In the genomic region with DNA sequence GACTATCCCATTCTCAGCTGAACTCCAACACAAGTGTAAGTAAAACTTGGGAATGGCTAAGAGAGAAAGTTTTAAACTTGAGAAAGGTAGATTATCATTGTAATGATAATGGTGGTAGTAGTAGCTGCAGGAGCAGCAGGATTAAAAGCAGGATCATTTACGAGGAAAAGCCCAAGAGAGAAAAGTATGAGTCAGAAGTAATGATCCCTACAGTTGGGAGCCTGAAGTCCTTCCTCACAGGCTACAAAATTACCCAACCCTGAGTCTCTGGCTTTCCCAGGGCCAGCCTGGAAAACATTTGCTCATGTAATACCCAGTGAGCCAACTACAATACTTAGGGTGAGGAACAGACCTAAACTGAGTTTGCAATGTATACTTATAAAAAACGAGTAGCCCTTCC, we compare ENCODE assay signal across 22 cellular contexts. TPM values are rescaled to one million over a fixed set of nuclear protein-coding genes. Genes with fewer than 3 reads are reported as not detected.
DNase-seq lines count a peak whose midpoint lies in the region; ATAC-seq, FAIRE-seq and TF ChIP-seq lines count a peak whose summit lies in the region.
"Had no signal": no experiment of that assay in that cellular context is flagged by ENCODE, and none has a peak within 500 bp of the region (broad histone marks: within the 10 kb centered on the region; RNA-seq: fewer than 3 reads in every experiment).

No MANE protein-coding gene starts in this region.

- peak overlapping the region; percentile 24 for H3K27ac Mint-ChIP-seq in stimulated activated effector memory CD8-positive, alpha-beta T cell treated with anti-CD3 and anti-CD28 coated beads, Interleukin-12 subunit alpha, Interleukin-12 subunit beta, amount 100 ng/mL, for 72 hours
- H3K27ac Mint-ChIP-seq: activated CD4-positive, alpha-beta memory T cell treated with anti-CD3 and anti-CD28 coated beads for 36 hours; activated T-cell treated with anti-CD3 and anti-CD28 coated beads, Interleukin-2, amount 50 U/mL, for 72 hours; CD8-positive, alpha-beta T cell had no signal

- intact Hi-C loops in HepG2 (cut with micrococcal nuclease; ENCODE audit: unreplicated experiment), result no loop called here

- H2AFZ ChIP-seq in HepG2 (ENCODE audit: low read length), result no peak overlapping the region

- no peaks in the 10 kb centered on the region for H3K36me3 Mint-ChIP-seq in stimulated activated effector memory CD8-positive, alpha-beta T cell treated with anti-CD3 and anti-CD28 coated beads, Interleukin-12 subunit alpha, Interleukin-12 subunit beta, amount 100 ng/mL, for 72 hours
- H3K36me3 Mint-ChIP-seq: activated CD4-positive, alpha-beta memory T cell treated with anti-CD3 and anti-CD28 coated beads for 36 hours had no signal

- in situ Hi-C loops in HepG2 (cut with HindIII; ENCODE audit: extremely low pct_ligation_motif_present, low pct_unique_long_range_greater_than_20kb), result no loop called here

- no peaks in the 10 kb centered on the region for H3K36me3 ChIP-seq in HepG2 (replicated peaks in 1 of 2; ENCODE audit: control insufficient read depth in 1 of 2, insufficient read depth in 2 of 2, low read length in 2 of 2)
- H3K36me3 ChIP-seq: heart left ventricle, thoracic aorta had no signal

- no peaks in the 10 kb centered on the region for H4K20me1 ChIP-seq in HepG2 (ENCODE audit: insufficient read depth, low read length)

- no peaks in the 10 kb centered on the region for H3K9me3 ChIP-seq in HepG2 (ENCODE audit: low read length)
- H3K9me3 ChIP-seq: heart left ventricle, thoracic aorta had no signal

- H3K9me3 Mint-ChIP-seq in stimulated activated effector memory CD8-positive, alpha-beta T cell treated with anti-CD3 and anti-CD28 coated beads, Interleukin-12 subunit alpha, Interleukin-12 subunit beta, amount 100 ng/mL, for 72 hours, result no peaks in the 10 kb centered on the region
- H3K9me3 Mint-ChIP-seq: activated CD4-positive, alpha-beta memory T cell treated with anti-CD3 and anti-CD28 coated beads for 36 hours; activated T-cell treated with anti-CD3 and anti-CD28 coated beads, Interleukin-2, amount 50 U/mL, for 72 hours; CD8-positive, alpha-beta T cell had no signal

- TF ChIP-seq EP300 in HepG2 (IDR thresholded peaks at IDR 0.05; ENCODE audit: low read depth in 2 of 2, low read length in 2 of 2) (no peak), HepG2 (CRISPR knock-in tag; IDR thresholded peaks at IDR 0.05; ENCODE audit: borderline replicate concordance) (no peak)

- TF ChIP-seq POLR2A in HepG2 (IDR thresholded peaks at IDR 0.05; ENCODE audit: insufficient read depth in 1 of 2, low read depth in 2 of 2, low read length in 2 of 2), result no peak

- DNase-seq in GM04503 (ENCODE audit: low read depth) (peak; percentile 77), RPMI7951 (ENCODE audit: low read depth) (peak; percentile 74), fibroblast of pulmonary artery (ENCODE audit: low read depth) (peak; percentile 54), HepG2 (ENCODE audit: low spot score) (no peak), substantia nigra (lab: John Stamatoyannopoulos, UW) (no peak), GOT3 (lab: John Stamatoyannopoulos, UW) (no peak)
- no peak for DNase-seq in stimulated activated effector memory CD8-positive, alpha-beta T cell treated with anti-CD3 and anti-CD28 coated beads, Interleukin-12 subunit alpha, Interleukin-12 subunit beta, amount 100 ng/mL, for 72 hours (ENCODE audit: low spot score in 2 of 2)
- DNase-seq: activated CD4-positive, alpha-beta memory T cell treated with anti-CD3 and anti-CD28 coated beads for 36 hours; activated T-cell treated with anti-CD3 and anti-CD28 coated beads, Interleukin-2, amount 50 U/mL, for 72 hours; CD8-positive, alpha-beta T cell; heart left ventricle; Kasumi-1; midbrain; NCI-H187 treated with DMSO at 0.1 percent for 48 hours; NCI-H524 treated with DMSO at 0.1 percent for 48 hours; right cardiac atrium; stimulated activated CD4-positive, alpha-beta T cell treated with anti-CD3 and anti-CD28 coated beads, Interleukin-2, amount 100 ng/mL, for 24 hours had no signal

- H3K27ac ChIP-seq in HepG2 (ENCODE audit: extremely low read length, insufficient read depth, low read length) (no peak overlapping the region), substantia nigra (ENCODE audit: low read depth, low read length, poor library complexity, severe bottlenecking) (no peak overlapping the region)
- H3K27ac ChIP-seq: heart left ventricle, thoracic aorta had no signal

- WGBS in HepG2 (ENCODE audit: low lambda C conversion rate), result 0% methylated on average over 2 of the region's 2 CpGs

- H3K27me3 ChIP-seq in HepG2 (ENCODE audit: control insufficient read depth in 1 of 2, insufficient read depth in 2 of 2, low read length in 2 of 2), result peaks cover 0 to 45% of the 10 kb centered on the region in 2 experiments; a peak in 3 of 5 replicates

- H3K4me1 ChIP-seq in HepG2 (ENCODE audit: insufficient read depth, low read length), result no peaks in the 10 kb centered on the region

- POLR2A ChIA-PET in HepG2 (lab: Yijun Ruan, JAX), result no interaction called here

- H3K4me3 ChIP-seq in fibroblast of pulmonary artery (replicated peaks; ENCODE audit: low read depth, low read length), result no peak overlapping the region
- H3K4me3 ChIP-seq in HepG2 (replicated peaks in 1 of 3; ENCODE audit: insufficient read depth in 1 of 3, low read depth in 2 of 3, low read length in 3 of 3), result no peak overlapping the region
- H3K4me3 ChIP-seq: heart left ventricle, thoracic aorta had no signal

- no peak overlapping the region for H3K9ac ChIP-seq in HepG2 (ENCODE audit: insufficient read depth, low read depth, low read length)

- ATAC-seq in stimulated activated effector memory CD8-positive, alpha-beta T cell treated with anti-CD3 and anti-CD28 coated beads, Interleukin-12 subunit alpha, Interleukin-12 subunit beta, amount 100 ng/mL, for 72 hours, result no peak
- no peak for ATAC-seq in HepG2
- no peak for ATAC-seq in GM18907 (IDR thresholded peaks at IDR 0.05; ENCODE audit: unreplicated experiment)
- ATAC-seq: activated T-cell treated with anti-CD3 and anti-CD28 coated beads, Interleukin-2, amount 50 U/mL, for 72 hours; CD8-positive, alpha-beta T cell; right cardiac atrium; SK-N-SH treated with all-trans-retinoic acid at 6 μM for 48 hours had no signal

- CTCF ChIA-PET in HepG2 (lab: Yijun Ruan, JAX; ENCODE audit: low intra/inter-chr PET ratio, low total read pairs), result no interaction called here

- FAIRE-seq in HepG2 (lab: Jason Lieb, UNC), result no peak
- FAIRE-seq: GM12891 had no signal

- no peak for TF ChIP-seq RAD21 in HepG2 (CRISPR knock-in tag; IDR thresholded peaks at IDR 0.05)

- no peak overlapping the region for H3K4me3 Mint-ChIP-seq in stimulated activated effector memory CD8-positive, alpha-beta T cell treated with anti-CD3 and anti-CD28 coated beads, Interleukin-12 subunit alpha, Interleukin-12 subunit beta, amount 100 ng/mL, for 72 hours
- H3K4me3 Mint-ChIP-seq: activated CD4-positive, alpha-beta memory T cell treated with anti-CD3 and anti-CD28 coated beads for 36 hours; activated T-cell treated with anti-CD3 and anti-CD28 coated beads, Interleukin-2, amount 50 U/mL, for 72 hours; CD8-positive, alpha-beta T cell had no signal

- peaks cover 30% of the 10 kb centered on the region for H3K4me1 Mint-ChIP-seq in stimulated activated effector memory CD8-positive, alpha-beta T cell treated with anti-CD3 and anti-CD28 coated beads, Interleukin-12 subunit alpha, Interleukin-12 subunit beta, amount 100 ng/mL, for 72 hours

- TF ChIP-seq CTCF in fibroblast of pulmonary artery (IDR thresholded peaks at IDR 0.05; ENCODE audit: low read length, missing control alignments), result no peak
- no peak for TF ChIP-seq CTCF in HepG2 (CRISPR knock-in tag; IDR thresholded peaks at IDR 0.05)

- H3K79me2 ChIP-seq in HepG2 (ENCODE audit: insufficient read depth, low read length), result no peaks in the 10 kb centered on the region

- BruUV-seq in HepG2 (replicated peaks; lab: Mats Ljungman, UMichigan), result no TSS peak

- no peak overlapping the region for H3K4me2 ChIP-seq in HepG2 (ENCODE audit: low read depth, low read length)

TF ChIP-seq in HepG2, 621 proteins besides CTCF, POLR2A, EP300 and RAD21 (continues in another document):
- TF ChIP-seq, protein P1, sequence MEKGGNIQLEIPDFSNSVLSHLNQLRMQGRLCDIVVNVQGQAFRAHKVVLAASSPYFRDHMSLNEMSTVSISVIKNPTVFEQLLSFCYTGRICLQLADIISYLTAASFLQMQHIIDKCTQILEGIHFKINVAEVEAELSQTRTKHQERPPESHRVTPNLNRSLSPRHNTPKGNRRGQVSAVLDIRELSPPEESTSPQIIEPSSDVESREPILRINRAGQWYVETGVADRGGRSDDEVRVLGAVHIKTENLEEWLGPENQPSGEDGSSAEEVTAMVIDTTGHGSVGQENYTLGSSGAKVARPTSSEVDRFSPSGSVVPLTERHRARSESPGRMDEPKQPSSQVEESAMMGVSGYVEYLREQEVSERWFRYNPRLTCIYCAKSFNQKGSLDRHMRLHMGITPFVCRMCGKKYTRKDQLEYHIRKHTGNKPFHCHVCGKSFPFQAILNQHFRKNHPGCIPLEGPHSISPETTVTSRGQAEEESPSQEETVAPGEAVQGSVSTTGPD (CRISPR knock-in tag; IDR thresholded peaks at IDR 0.05), result no peak
- TF ChIP-seq ZNF550 (CRISPR knock-in tag; IDR thresholded peaks at IDR 0.05; ENCODE audit: borderline replicate concordance), result no peak

RNA-seq across cellular contexts. Expression of a gene that starts 4.4 kb away (rescaled TPM):
- total RNA-seq in RPMI7951 (2014; rRNA removed; shearing (Covaris generic)), result 6.4 and 11.7 TPM in 2 replicates
- not detected in 2 replicates for total RNA-seq in HepG2 (2016; rRNA removed; fragmentation: Illumina TruSeq; extraction: Trizol)
- not detected in 2 replicates for total RNA-seq in HepG2 (2016; cell fraction: cytosol; rRNA removed; fragmentation: Illumina TruSeq; extraction: Trizol; ENCODE audit: low read depth)
- not detected in 2 replicates for total RNA-seq in HepG2 (2016; cell fraction: insoluble cytoplasmic fraction; rRNA removed; fragmentation: Illumina TruSeq; extraction: Trizol)
- not detected in 2 replicates for total RNA-seq in HepG2 (2016; cell fraction: membrane; rRNA removed; fragmentation: Illumina TruSeq; extraction: Trizol)
- total RNA-seq in HepG2 (2016; cell fraction: nucleus; rRNA removed; fragmentation: Illumina TruSeq; extraction: Trizol), result not detected in 2 replicates
- 0.04 and 0.09 TPM in 2 replicates for polyA plus RNA-seq in HepG2 (2011; rRNA removed)
- polyA plus RNA-seq in HepG2 (2011; cell fraction: cytosol; rRNA removed), result 0.01 TPM in 1 of 2 replicates, not detected in the other
- polyA plus RNA-seq in HepG2 (2011; cell fraction: nucleus; rRNA removed), result 0.09 and 0.76 TPM in 2 replicates
- polyA plus RNA-seq in HepG2 (2012), result not detected in 2 replicates
- not detected in 2 replicates for polyA plus RNA-seq in HepG2 (2016; cell fraction: cytosol; fragmentation: Illumina TruSeq; extraction: Trizol; ENCODE audit: low read depth)
- polyA plus RNA-seq in HepG2 (2016; cell fraction: insoluble cytoplasmic fraction; fragmentation: Illumina TruSeq; extraction: Trizol; ENCODE audit: low read depth), result not detected in 2 replicates
- not detected in 2 replicates for polyA plus RNA-seq in HepG2 (2016; cell fraction: membrane; fragmentation: Illumina TruSeq; extraction: Trizol; ENCODE audit: low read depth)
- not detected in 2 replicates for polyA plus RNA-seq in HepG2 (2016; cell fraction: nucleus; fragmentation: Illumina TruSeq; extraction: Trizol; ENCODE audit: insufficient read depth, low read depth)
- 0.08 TPM in 1 of 2 replicates, not detected in the other for polyA minus RNA-seq in HepG2 (2011; rRNA and poly(A)+ RNA removed; ENCODE audit: low replicate concordance)
- polyA minus RNA-seq in HepG2 (2011; cell fraction: cytosol; rRNA and poly(A)+ RNA removed), result not detected in 2 replicates
- polyA minus RNA-seq in HepG2 (2011; cell fraction: nucleus; rRNA and poly(A)+ RNA removed), result not detected in 2 replicates
- total RNA-seq: OCI-LY7 had no signal

Comparison
In these comparisons a context has a peak if more than half of its experiments do, and no peak if none do; other contexts are left out.
1. DNase-seq: peak in GM04503 (single experiment), RPMI7951 (single experiment) and fibroblast of pulmonary artery (single experiment); none in stimulated activated effector memory CD8-positive, alpha-beta T cell treated with anti-CD3 and anti-CD28 coated beads, Interleukin-12 subunit alpha, Interleukin-12 subunit beta, amount 100 ng/mL, for 72 hours (0 of 2), HepG2 (single experiment), substantia nigra (0 of 49) and GOT3 (single experiment).